In genomic region chr5:134561871-134562296, GRCh38 we compare ENCODE assay signal across 7 cellular contexts. TPM values are rescaled to one million over a fixed set of nuclear protein-coding genes. Genes with fewer than 3 reads are reported as not detected.
DNase-seq lines count a peak whose midpoint lies in the region; ATAC-seq, FAIRE-seq and TF ChIP-seq lines count a peak whose summit lies in the region.

No MANE protein-coding gene starts in this region.

- POLR2A ChIA-PET in H1 (lab: Charles Lee; ENCODE audit: partially characterized antibody): interaction anchor here (1.6 kb wide), 1 partner anchor 95 kb away, joined by 3 read pairs; no protein-coding TSS in a partner anchor

- H3K9me3 ChIP-seq in H1 (ENCODE audit: insufficient read depth in 2 of 2, low read depth in 1 of 2, low read length in 1 of 2): no peaks in the 10 kb centered on the region

- peaks cover 30 to 69% (median 55%) of the 10 kb centered on the region in 4 experiments for H3K36me3 ChIP-seq in H1 (ENCODE audit: control insufficient read depth in 2 of 4, insufficient read depth in 4 of 4, low read length in 3 of 4)

- H2BK15ac ChIP-seq in H1 (ENCODE audit: low read length): no peak overlapping the region

- no peak overlapping the region for H2BK12ac ChIP-seq in H1 (ENCODE audit: low read depth, low read length)

- H2BK5ac ChIP-seq in H1 (ENCODE audit: low read depth, low read length): 0 out of 2 replicates have a peak overlapping the region, but pooled peaks have one; percentile 9

- no peak for TF ChIP-seq EP300 in H1 (IDR thresholded peaks at IDR 0.05; ENCODE audit: borderline replicate concordance in 1 of 2, low read depth in 2 of 2, low read length in 2 of 2)

- peak overlapping the region; percentile 75; the same call in 1 of the 2 replicates for H3K18ac ChIP-seq in H1 (ENCODE audit: extremely low read depth, low read length)

- TF ChIP-seq RAD21 in H1 (IDR thresholded peaks at IDR 0.05 in 1 of 2, conservative IDR thresholded peaks at IDR 0.05 in 1 of 2; ENCODE audit: low read depth in 2 of 2, low read length in 2 of 2): peak; percentile 46 to 69

- H3K79me1 ChIP-seq in H1 (ENCODE audit: low read depth, low read length): peaks cover 2% of the 10 kb centered on the region

- H2BK20ac ChIP-seq in H1 (ENCODE audit: low read length): no peak overlapping the region

- TF ChIP-seq CTCF in LNCAP (IDR thresholded peaks at IDR 0.05) (peak; percentile 47), H1 (IDR thresholded peaks at IDR 0.05; ENCODE audit: control extremely low read depth in 1 of 3, insufficient read depth in 1 of 3, low read depth in 1 of 3, low read length in 3 of 3) (peak in 2 of 3 experiments; percentile 59 to 67; a peak in 3 of 4 replicates), osteocyte (IDR thresholded peaks at IDR 0.05) (peak; percentile 45)

- H2AFZ ChIP-seq in H1 (ENCODE audit: low read length): no peak overlapping the region

- H4K20me1 ChIP-seq in H1 (replicated peaks in 1 of 2; ENCODE audit: control insufficient read depth in 1 of 2, insufficient read depth in 2 of 2, low read length in 2 of 2): peaks cover 0 to 12% of the 10 kb centered on the region in 2 experiments

- no peak overlapping the region for H3K4ac ChIP-seq in H1 (replicated peaks; ENCODE audit: insufficient read length, low read depth, low read length)

- no peak overlapping the region for H3K23ac ChIP-seq in H1 (ENCODE audit: insufficient read length)

- no peak overlapping the region for H2AK5ac ChIP-seq in H1 (ENCODE audit: low read depth, low read length)

- H3K27me3 Mint-ChIP-seq in osteocyte (ENCODE audit: unreplicated experiment): no peaks in the 10 kb centered on the region

- H3K79me2 ChIP-seq in H1 (ENCODE audit: control insufficient read depth in 1 of 2, insufficient read depth in 2 of 2, low read length in 2 of 2): peaks cover 0 to 8% of the 10 kb centered on the region in 2 experiments; a peak in 2 of 4 replicates

- H3K36me3 Mint-ChIP-seq in osteocyte (ENCODE audit: unreplicated experiment): peaks cover 35% of the 10 kb centered on the region

- H3K4me3 Mint-ChIP-seq in osteocyte (ENCODE audit: unreplicated experiment): no peak overlapping the region

- no peak for ATAC-seq in GM19463 (IDR thresholded peaks at IDR 0.05; ENCODE audit: unreplicated experiment)
- ATAC-seq in GM19397 (IDR thresholded peaks at IDR 0.05; ENCODE audit: unreplicated experiment): no peak

- H3K27me3 ChIP-seq in H1 (replicated peaks in 1 of 4; ENCODE audit: control insufficient read depth in 3 of 4, extremely low read depth in 1 of 4, insufficient read depth in 3 of 4, low read length in 3 of 4): no peaks in the 10 kb centered on the region

- H3K14ac ChIP-seq in H1 (ENCODE audit: insufficient read length): no peak overlapping the region

- peaks cover under 1% of the 10 kb centered on the region; the same call in 1 of the 2 replicates for H3K23me2 ChIP-seq in H1 (ENCODE audit: low read depth, low read length)

- H3K27ac ChIP-seq in H1 (ENCODE audit: low read depth, low read length): no peak overlapping the region

- 93% methylated on average over 9 of the region's 9 CpGs; no CpG with 5 or more reads in 1 of the 2 experiments for WGBS in H1 (ENCODE audit: extremely low coverage in 1 of 2, insufficient coverage in 1 of 2, insufficient read length in 1 of 2, insufficient replicate concordance in 2 of 2, low coverage in 1 of 2, low lambda C conversion rate in 2 of 2, missing lambda C conversion rate in 1 of 2), 2 experiments

- CTCF ChIA-PET in H1 (lab: Charles Lee; ENCODE audit: partially characterized antibody): interaction anchor here (0.6 to 5.5 kb wide), 19 partner anchors 11 to 285 kb away, joined by 3 to 97 read pairs (median 4); partner anchors contain the start of gene CDKN2AIPNL

- H3K4me3 ChIP-seq in H1 (ENCODE audit: extremely low read depth in 1 of 4, insufficient read depth in 2 of 4, low read depth in 3 of 4, low read length in 4 of 4): no peak overlapping the region

- H2BK120ac ChIP-seq in H1 (replicated peaks; ENCODE audit: low read depth, low read length): no peak overlapping the region

- no peaks in the 10 kb centered on the region for H3K4me1 ChIP-seq in H1 (replicated peaks in 1 of 4; ENCODE audit: control insufficient read depth in 3 of 4, insufficient read depth in 4 of 4, low read length in 3 of 4)

- no peak overlapping the region for H3K56ac ChIP-seq in H1 (replicated peaks; ENCODE audit: insufficient read length, low read depth, low read length)

- H4K91ac ChIP-seq in H1 (replicated peaks; ENCODE audit: insufficient read length, low read length): no peak overlapping the region

- peaks cover under 1% of the 10 kb centered on the region for H3K4me1 Mint-ChIP-seq in osteocyte (ENCODE audit: unreplicated experiment)

- no peak for TF ChIP-seq POLR2A in H1 (IDR thresholded peaks at IDR 0.05; ENCODE audit: control extremely low read depth in 1 of 2, low read depth in 2 of 2, low read length in 2 of 2)

- H4K5ac ChIP-seq in H1 (ENCODE audit: insufficient read length, low read depth, low read length): no peak overlapping the region

- H3K27ac Mint-ChIP-seq in osteocyte (ENCODE audit: unreplicated experiment): no peak overlapping the region

- FAIRE-seq in G401.6 (lab: Jason Lieb, UNC) (peak; percentile 61), H1 (lab: Jason Lieb, UNC) (peak; percentile 78)

- H4K8ac ChIP-seq in H1 (ENCODE audit: extremely low read depth, insufficient read depth, low read length): no peak overlapping the region

- H3K9ac ChIP-seq in H1 (replicated peaks in 1 of 4; ENCODE audit: extremely low read depth in 1 of 4, low read depth in 3 of 4, low read length in 3 of 4): no peak overlapping the region; a peak in 1 of 7 replicates

- H3K9me3 Mint-ChIP-seq in osteocyte (ENCODE audit: unreplicated experiment): no peaks in the 10 kb centered on the region

- H3K4me2 ChIP-seq in H1 (ENCODE audit: insufficient read depth in 1 of 2, low read depth in 2 of 2, low read length in 2 of 2): no peak overlapping the region

- no peak for DNase-seq in H1 (ENCODE audit: low read depth in 1 of 2, low spot score in 2 of 2)
- DNase-seq in osteocyte (ENCODE audit: extremely low spot score, unreplicated experiment): no peak
- DNase-seq in NCI-H526 (lab: John Stamatoyannopoulos, UW): no peak

TF ChIP-seq in H1, 55 proteins besides CTCF, POLR2A, EP300 and RAD21:
- TF ChIP-seq YY1 (IDR thresholded peaks at IDR 0.05; ENCODE audit: low read depth, low read length) (0 out of 2 replicates have a peak, but pooled peaks have one; percentile 35), SAP30 (IDR thresholded peaks at IDR 0.05; ENCODE audit: insufficient read depth, insufficient replicate concordance, low read length) (no peak)

RNA-seq across cellular contexts. Expression of gene JADE2, which starts 36.4 kb away (rescaled TPM):
- 55.8 and 59.4 TPM in 2 replicates for total RNA-seq in H1 (2021; fragmentation: NEBNext Ultra II Directional; extraction: Animal tissue kit (Norgen Biotek cat#: 25700))
- polyA plus RNA-seq in H1 (2011; rRNA removed): 19.2 and 21.9 TPM in 2 replicates
- 19.5 TPM for polyA plus RNA-seq in H1 (2011; cell fraction: cytosol; rRNA removed)
- 28.6 TPM for polyA plus RNA-seq in H1 (2011; cell fraction: nucleus; rRNA removed)
- polyA plus RNA-seq in H1 (2012, experiment 1 of 2): 15.9 to 23.0 TPM (median 22.1 TPM) in 4 replicates
- polyA plus RNA-seq in H1 (2012, experiment 2 of 2): 19.7 TPM
- polyA plus RNA-seq in H1 (2013, experiment 1 of 2): 14.6 TPM
- polyA plus RNA-seq in H1 (2013, experiment 2 of 2): 14.5 TPM
- 42.6 and 49.2 TPM in 2 replicates for polyA minus RNA-seq in H1 (2011; rRNA and poly(A)+ RNA removed)
- polyA minus RNA-seq in H1 (2011; cell fraction: cytosol; rRNA and poly(A)+ RNA removed): 24.7 TPM
- 26.6 TPM for polyA minus RNA-seq in H1 (2011; cell fraction: nucleus; rRNA and poly(A)+ RNA removed)
- total RNA-seq in osteocyte: 26.6 and 32.4 TPM in 2 replicates
